11 cellular contexts compared by ENCODE assay signal in the genomic region with DNA sequence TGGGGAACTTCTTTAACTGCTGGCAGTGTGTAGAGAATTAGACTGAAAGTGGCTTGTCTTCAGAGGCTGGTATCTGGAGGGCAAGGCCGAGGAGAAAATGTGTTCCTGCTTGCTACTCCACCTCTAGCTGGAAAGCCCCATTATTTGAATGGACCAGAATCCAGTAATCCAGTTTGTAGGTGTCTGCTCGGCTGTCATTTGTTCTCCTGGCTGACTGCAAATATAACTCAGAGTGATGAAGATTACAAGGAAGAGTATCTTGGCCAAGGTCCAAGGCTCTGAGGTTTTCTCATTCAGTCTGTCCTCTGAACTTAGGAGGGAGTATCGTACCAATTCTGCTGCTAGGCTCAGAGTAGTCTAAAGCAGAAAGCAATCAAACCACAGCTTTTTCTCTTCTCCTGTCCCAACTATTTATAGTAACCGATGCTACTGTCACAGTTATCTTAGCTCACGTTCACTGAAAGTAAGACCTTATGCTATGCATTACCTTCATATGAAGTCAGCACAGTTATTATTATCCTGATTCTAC.
DNase-seq lines count a peak whose midpoint lies in the region; ATAC-seq, FAIRE-seq and TF ChIP-seq lines count a peak whose summit lies in the region.
"Had no signal": no experiment of that assay in that cellular context is flagged by ENCODE, and none has a peak within 500 bp of the region (broad histone marks: within the 10 kb centered on the region; RNA-seq: fewer than 3 reads in every experiment).

No MANE protein-coding gene starts in this region.

- no peak overlapping the region for H3K4me3 ChIP-seq in astrocyte of the spinal cord (ENCODE audit: low read depth, low read length)
- H3K4me3 ChIP-seq: stomach had no signal

- no peak for TF ChIP-seq POLR2A in GM12892 (IDR thresholded peaks at IDR 0.05; ENCODE audit: low read depth, low read length)

- in situ Hi-C loops in astrocyte of the spinal cord (cut with HindIII; ENCODE audit: low sequenced_read_pairs): no loop called here

- DNase-seq in GM12892 (ENCODE audit: insufficient read length): no peak
- peak; percentile 42 for DNase-seq in astrocyte of the spinal cord (ENCODE audit: low read depth, low spot score)
- no peak for DNase-seq in AG20443 (ENCODE audit: low spot score)
- DNase-seq in activated gamma-delta T cell treated with Interleukin-2 at 50 U/mL for 16 hours: no peak
- DNase-seq in superior temporal gyrus (ENCODE audit: extremely low spot score): no peak
- no peak for DNase-seq in NCI-H128 (lab: John Stamatoyannopoulos, UW; ENCODE audit: unreplicated experiment)
- DNase-seq: NCI-H510A, stomach had no signal

- TF ChIP-seq CTCF in astrocyte of the spinal cord (IDR thresholded peaks at IDR 0.05; ENCODE audit: low read depth, low read length): no peak

- peak; percentile 79 for ATAC-seq in GM19452 (IDR thresholded peaks at IDR 0.05; ENCODE audit: unreplicated experiment)
- ATAC-seq in HG03103 (IDR thresholded peaks at IDR 0.05; ENCODE audit: low read depth, unreplicated experiment): peak; percentile 88
- ATAC-seq: esophagus mucosa had no signal

- peak; percentile 92 for FAIRE-seq in GM12892 (lab: Jason Lieb, UNC)
